13 cellular contexts compared by ENCODE assay signal in the genomic region with DNA sequence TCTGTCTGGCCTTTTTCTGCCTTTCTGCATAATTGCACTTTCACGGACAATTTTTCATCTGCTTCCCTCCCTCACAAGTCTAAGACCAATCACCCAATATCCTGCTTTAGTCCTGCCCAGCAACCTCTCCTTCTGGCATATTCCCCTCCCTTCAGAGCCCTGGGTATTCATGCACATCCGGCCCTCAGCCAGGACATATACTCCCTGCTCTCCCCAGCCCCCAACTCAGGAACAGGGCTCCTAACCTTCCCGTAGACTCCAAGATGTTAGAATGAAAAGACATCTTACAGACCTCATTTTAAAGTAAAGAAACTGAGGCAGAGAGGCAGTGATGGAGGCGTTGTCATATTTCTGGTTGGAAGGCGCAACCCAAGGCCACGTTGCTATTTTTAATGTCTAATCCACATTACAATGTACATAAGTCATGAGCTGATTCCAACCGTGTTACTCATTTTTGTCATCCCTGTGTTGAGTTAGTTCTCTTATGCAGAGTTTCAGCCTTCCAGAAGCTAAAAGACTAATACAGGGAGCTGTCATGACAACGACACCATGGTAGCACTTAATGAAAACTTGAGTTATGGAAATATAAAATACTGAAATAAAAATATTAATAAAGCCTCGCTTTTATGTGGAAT.
DNase-seq lines count a peak whose midpoint lies in the region; ATAC-seq and TF ChIP-seq lines count a peak whose summit lies in the region.
"Had no signal": no experiment of that assay in that cellular context is flagged by ENCODE, and none has a peak within 500 bp of the region (broad histone marks: within the 10 kb centered on the region; RNA-seq: fewer than 3 reads in every experiment).

No MANE protein-coding gene starts in this region.

- no peaks in the 10 kb centered on the region for H3K27me3 ChIP-seq in fibroblast of lung (ENCODE audit: control insufficient read depth, insufficient read depth, low read length)
- H3K27me3 ChIP-seq: Peyer's patch had no signal

- no peak overlapping the region for H3K4me2 ChIP-seq in fibroblast of lung (ENCODE audit: extremely low read depth, insufficient read depth, low read length)

- peaks cover 16% of the 10 kb centered on the region for H3K4me1 ChIP-seq in fibroblast of lung (ENCODE audit: control insufficient read depth, extremely low read depth, insufficient read depth, low read length)
- H3K4me1 ChIP-seq: Peyer's patch had no signal

- H3K36me3 ChIP-seq in fibroblast of lung (ENCODE audit: control insufficient read depth, insufficient read depth, low read length): no peaks in the 10 kb centered on the region
- H3K36me3 ChIP-seq: Peyer's patch had no signal

- no peak overlapping the region for H3K27ac ChIP-seq in RWPE1
- H3K27ac ChIP-seq in fibroblast of lung (ENCODE audit: insufficient read depth, low read length): peak overlapping the region; percentile 57
- H3K27ac ChIP-seq: Peyer's patch had no signal

- no peak for ATAC-seq in HG03378 (IDR thresholded peaks at IDR 0.05; ENCODE audit: unreplicated experiment)
- ATAC-seq in HG03432 (IDR thresholded peaks at IDR 0.05; ENCODE audit: unreplicated experiment): no peak
- no peak for ATAC-seq in omental fat pad (ENCODE audit: low FRiP score)

- H3K9ac ChIP-seq in fibroblast of lung (ENCODE audit: insufficient read depth, low read length): no peak overlapping the region

- POLR2A ChIA-PET in RWPE1 (lab: Yijun Ruan, JAX; ENCODE audit: low non-redundant PET): no interaction called here

- DNase-seq in Caki2 (ENCODE audit: low read depth) (peak; percentile 75), RWPE1 (ENCODE audit: low spot score) (peak; percentile 30), fibroblast of lung (ENCODE audit: low read depth in 2 of 2) (peak; percentile 67 to 94), renal cortical epithelial cell (ENCODE audit: low read depth) (peak; percentile 86), omental fat pad (ENCODE audit: low spot score) (no peak), NCI-H345 (lab: John Stamatoyannopoulos, UW) (no peak)
- DNase-seq: activated gamma-delta T cell; CD4-positive, alpha-beta memory T cell; NCI-H1436 treated with DMSO at 0.1 percent for 48 hours; NCI-H524; Peyer's patch had no signal

- no peak overlapping the region for H3K4me3 ChIP-seq in fibroblast of lung (replicated peaks in 1 of 4; ENCODE audit: control extremely low read depth in 1 of 4, insufficient read depth in 1 of 4, low read depth in 3 of 4, low read length in 4 of 4)
- H3K4me3 ChIP-seq: Peyer's patch had no signal

- TF ChIP-seq CTCF in RWPE1 (conservative IDR thresholded peaks at IDR 0.05; ENCODE audit: low read depth) (no peak), fibroblast of lung (conservative IDR thresholded peaks at IDR 0.05 in 1 of 2, IDR thresholded peaks at IDR 0.05 in 1 of 2; ENCODE audit: low read depth in 1 of 2, low read length in 2 of 2) (no peak), omental fat pad (IDR thresholded peaks at IDR 0.05) (no peak)

- CTCF ChIA-PET in RWPE1 (lab: Yijun Ruan, JAX): no interaction called here

- no peak overlapping the region for H2AFZ ChIP-seq in fibroblast of lung (ENCODE audit: low read length)

- no peaks in the 10 kb centered on the region for H3K9me3 ChIP-seq in fibroblast of lung (ENCODE audit: control insufficient read depth, insufficient read depth, low read depth, low read length)
- H3K9me3 ChIP-seq: Peyer's patch had no signal

- in situ Hi-C loops in Caki2 (cut with HindIII; ENCODE audit: low pct_unique_long_range_greater_than_20kb, low sequenced_read_pairs): no loop called here

- no peaks in the 10 kb centered on the region for H3K79me2 ChIP-seq in fibroblast of lung (ENCODE audit: control insufficient read depth, insufficient read depth, low read length)

- no peaks in the 10 kb centered on the region for H4K20me1 ChIP-seq in fibroblast of lung (ENCODE audit: control insufficient read depth, extremely low read depth, insufficient read depth, low read length)

Comparison
In these comparisons a context has a peak if more than half of its experiments do, and no peak if none do; other contexts are left out.
1. DNase-seq: peak in Caki2 (single experiment), RWPE1 (single experiment), fibroblast of lung (2 of 2) and renal cortical epithelial cell (single experiment); none in omental fat pad (single experiment) and NCI-H345 (single experiment).